In genomic region chr11:59668950-59669610, GRCh38 we compare ENCODE assay signal across 1 cellular context.
A peak's percentile ranks its signal among the peaks of the same experiment; 100 is the strongest.
TF ChIP-seq lines count a peak whose summit lies in the region.

PATL1 (minus strand) TSS chr11:59669037; CDS start chr11:59668895, 142 bp downstream.

TF ChIP-seq in HepG2, 621 proteins besides CTCF, POLR2A, EP300 and RAD21 (continued from another document and continues in another):
- TF ChIP-seq DRAP1 (CRISPR knock-in tag; IDR thresholded peaks at IDR 0.05) (peak; percentile 79), TARDBP (CRISPR knock-in tag; IDR thresholded peaks at IDR 0.05) (peak; percentile 29; the same call in 1 of the 2 replicates), ZNF501 (CRISPR knock-in tag; IDR thresholded peaks at IDR 0.05) (peak; percentile 90), SP5 (CRISPR knock-in tag; IDR thresholded peaks at IDR 0.05; ENCODE audit: borderline replicate concordance, low read depth) (peak; percentile 81; the same call in 1 of the 2 replicates), TFDP1 (CRISPR knock-in tag; IDR thresholded peaks at IDR 0.05; ENCODE audit: borderline replicate concordance) (peak; percentile 78; the same call in 1 of the 2 replicates), RBM39 (IDR thresholded peaks at IDR 0.05; ENCODE audit: low read depth, low read length, poor library complexity, severe bottlenecking) (peak; percentile 54), ZFP41 (CRISPR knock-in tag; IDR thresholded peaks at IDR 0.05; ENCODE audit: borderline replicate concordance) (no peak), ZFP91 (CRISPR knock-in tag; IDR thresholded peaks at IDR 0.05; ENCODE audit: borderline replicate concordance) (peak; percentile 5; the same call in 1 of the 2 replicates), YEATS2 (CRISPR knock-in tag; IDR thresholded peaks at IDR 0.05; ENCODE audit: borderline replicate concordance) (peak; percentile 17; the same call in 1 of the 2 replicates), TFE3 (CRISPR knock-in tag; IDR thresholded peaks at IDR 0.05) (peak; percentile 95), ZHX2 (IDR thresholded peaks at IDR 0.05; ENCODE audit: low read depth) (no peak), ZHX2 (CRISPR knock-in tag; IDR thresholded peaks at IDR 0.05; ENCODE audit: borderline replicate concordance) (0 out of 2 replicates have a peak, but pooled peaks have one; percentile 59), ZNF597 (CRISPR knock-in tag; IDR thresholded peaks at IDR 0.05) (no peak), THRA (CRISPR knock-in tag; IDR thresholded peaks at IDR 0.05; ENCODE audit: borderline replicate concordance) (0 out of 2 replicates have a peak, but pooled peaks have one; percentile 4), ETV5 (CRISPR knock-in tag; IDR thresholded peaks at IDR 0.05; ENCODE audit: borderline replicate concordance) (0 out of 2 replicates have a peak, but pooled peaks have one; percentile 29), ZNF614 (CRISPR knock-in tag; IDR thresholded peaks at IDR 0.05; ENCODE audit: borderline replicate concordance) (peak; percentile 57; the same call in 1 of the 2 replicates), MTERF4 (CRISPR knock-in tag; IDR thresholded peaks at IDR 0.05) (peak; percentile 71; the same call in 1 of the 2 replicates), ZNF337 (CRISPR knock-in tag; IDR thresholded peaks at IDR 0.05; ENCODE audit: borderline replicate concordance, low read depth) (peak; percentile 76; the same call in 1 of the 2 replicates), RXRB (CRISPR knock-in tag; IDR thresholded peaks at IDR 0.05; ENCODE audit: borderline replicate concordance) (0 out of 2 replicates have a peak, but pooled peaks have one; percentile 11), HOXD1 (CRISPR knock-in tag; IDR thresholded peaks at IDR 0.05) (peak; percentile 56; the same call in 1 of the 2 replicates), ZNF512B (CRISPR knock-in tag; IDR thresholded peaks at IDR 0.05; ENCODE audit: borderline replicate concordance) (no peak), ZNF691 (CRISPR knock-in tag; IDR thresholded peaks at IDR 0.05; ENCODE audit: borderline replicate concordance, low read depth) (no peak), EED (CRISPR knock-in tag; IDR thresholded peaks at IDR 0.05) (no peak), DNMT1 (CRISPR knock-in tag; IDR thresholded peaks at IDR 0.05) (0 out of 2 replicates have a peak, but pooled peaks have one; percentile 21), GFI1 (CRISPR knock-in tag; IDR thresholded peaks at IDR 0.05; ENCODE audit: borderline replicate concordance) (peak; percentile 92), ZBTB26 (CRISPR knock-in tag; IDR thresholded peaks at IDR 0.05; ENCODE audit: borderline replicate concordance) (peak; percentile 43; the same call in 1 of the 2 replicates), ZNF563 (CRISPR knock-in tag; IDR thresholded peaks at IDR 0.05) (0 out of 2 replicates have a peak, but pooled peaks have one; percentile 59), ZNF235 (CRISPR knock-in tag; IDR thresholded peaks at IDR 0.05; ENCODE audit: borderline replicate concordance) (no peak), MYPOP (CRISPR knock-in tag; IDR thresholded peaks at IDR 0.05) (peak; percentile 85), ELF1 (CRISPR knock-in tag; IDR thresholded peaks at IDR 0.05) (peak; percentile 60), ZNF33A (CRISPR knock-in tag; IDR thresholded peaks at IDR 0.05; ENCODE audit: borderline replicate concordance) (no peak)
